Comparison of ENCODE assay signal across 16 cellular contexts in genomic region chr9:82912639-82913038, GRCh38.
A peak's percentile ranks its signal among the peaks of the same experiment; 100 is the strongest.
DNase-seq lines count a peak whose midpoint lies in the region; ATAC-seq, FAIRE-seq and TF ChIP-seq lines count a peak whose summit lies in the region.
"Had no signal": no experiment of that assay in that cellular context is flagged by ENCODE, and none has a peak within 500 bp of the region (broad histone marks: within the 10 kb centered on the region; RNA-seq: fewer than 3 reads in every experiment).

No MANE protein-coding gene starts in this region.

- no peaks in the 10 kb centered on the region for H3K79me2 ChIP-seq in DND-41 (ENCODE audit: insufficient read depth, low read length)

- no peak overlapping the region for H2AFZ ChIP-seq in DND-41 (ENCODE audit: low read depth, low read length)

- ATAC-seq in DND-41 (ENCODE audit: insufficient read depth, low read depth) = no peak
- no peak for ATAC-seq in pancreas
- ATAC-seq: esophagus mucosa, sciatic nerve, T-cell had no signal

- H3K27ac ChIP-seq in DND-41 (ENCODE audit: low read length) (no peak overlapping the region), pancreas (no peak overlapping the region)

- H4K20me1 ChIP-seq in DND-41 (ENCODE audit: insufficient read depth, low read length) = no peaks in the 10 kb centered on the region

- H3K27me3 ChIP-seq in DND-41 (ENCODE audit: insufficient read depth, low read length, poor library complexity) (no peaks in the 10 kb centered on the region), pancreas (no peaks in the 10 kb centered on the region)

- H3K4me2 ChIP-seq in DND-41 (ENCODE audit: insufficient read depth, low read length) = no peak overlapping the region

- H3K9me3 ChIP-seq in DND-41 (ENCODE audit: insufficient read depth, low read length, severe bottlenecking) (no peaks in the 10 kb centered on the region), pancreas (no peaks in the 10 kb centered on the region)

- no peaks in the 10 kb centered on the region for H3K4me1 ChIP-seq in DND-41 (ENCODE audit: insufficient read depth, low read length)
- no peaks in the 10 kb centered on the region for H3K4me1 ChIP-seq in pancreas

- intact Hi-C loops in pancreas (cut with DNase I) = no loop called here

- no peaks in the 10 kb centered on the region for H3K36me3 ChIP-seq in DND-41 (ENCODE audit: insufficient read depth, low read length)
- H3K36me3 ChIP-seq in pancreas = no peaks in the 10 kb centered on the region

- no peak overlapping the region for H3K9ac ChIP-seq in DND-41 (ENCODE audit: low read depth, low read length)

- in situ Hi-C loops in astrocyte of the cerebellum (cut with HindIII; ENCODE audit: low sequenced_read_pairs) = no loop called here

- no peak for DNase-seq in DND-41
- no peak for DNase-seq in astrocyte of the cerebellum (ENCODE audit: low read depth)
- DNase-seq in medulla oblongata (ENCODE audit: extremely low spot score) = peak; percentile 15
- no peak for DNase-seq in HuH-7 (ENCODE audit: low spot score)
- no peak for DNase-seq in NCI-H2081 treated with DMSO at 0.1 percent for 48 hours (lab: John Stamatoyannopoulos, UW)
- no peak for DNase-seq in pancreas
- DNase-seq: activated B cell treated with CpG ODN at 0.5 μM for 24 hours; C1 segment of cervical spinal cord; glutamatergic neuron; stimulated activated CD4-positive, alpha-beta T cell treated with anti-CD3 and anti-CD28 coated beads, Interleukin-2, amount 100 ng/mL, for 24 hours; T-cell had no signal

- H3K4me3 ChIP-seq in DND-41 (ENCODE audit: low read depth in 1 of 2, low read length in 2 of 2) (no peak overlapping the region), astrocyte of the cerebellum (ENCODE audit: low read depth, low read length) (no peak overlapping the region), pancreas (no peak overlapping the region)

- TF ChIP-seq RAD21 in Ishikawa (IDR thresholded peaks at IDR 0.05; ENCODE audit: low read depth) = peak; percentile 55

- 9 to 18% methylated on average over 1 of the region's 1 CpG for WGBS in pancreas, 2 donors

- TF ChIP-seq EP300 in Ishikawa (IDR thresholded peaks at IDR 0.05; ENCODE audit: borderline replicate concordance) = no peak

- TF ChIP-seq CTCF in DND-41 (IDR thresholded peaks at IDR 0.05; ENCODE audit: borderline replicate concordance, extremely low read depth, low read length, poor library complexity, severe bottlenecking) (peak; percentile 41), astrocyte of the cerebellum (IDR thresholded peaks at IDR 0.05; ENCODE audit: low read depth, low read length, missing control alignments) (peak; percentile 30), pancreas (IDR thresholded peaks at IDR 0.05) (no peak)

- no peak for FAIRE-seq in pancreas (lab: Jason Lieb, UNC)
- FAIRE-seq: HTR-8/SVneo, islet of Langerhans had no signal

TF ChIP-seq in Ishikawa, 13 proteins besides CTCF, POLR2A, EP300 and RAD21:
- TF ChIP-seq, protein P1, sequence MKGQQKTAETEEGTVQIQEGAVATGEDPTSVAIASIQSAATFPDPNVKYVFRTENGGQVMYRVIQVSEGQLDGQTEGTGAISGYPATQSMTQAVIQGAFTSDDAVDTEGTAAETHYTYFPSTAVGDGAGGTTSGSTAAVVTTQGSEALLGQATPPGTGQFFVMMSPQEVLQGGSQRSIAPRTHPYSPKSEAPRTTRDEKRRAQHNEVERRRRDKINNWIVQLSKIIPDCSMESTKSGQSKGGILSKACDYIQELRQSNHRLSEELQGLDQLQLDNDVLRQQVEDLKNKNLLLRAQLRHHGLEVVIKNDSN (IDR thresholded peaks at IDR 0.05) = no peak
- TF ChIP-seq ZBTB7A (IDR thresholded peaks at IDR 0.05; ENCODE audit: low read depth) (no peak), MAX (IDR thresholded peaks at IDR 0.05) (no peak), TEAD4 (IDR thresholded peaks at IDR 0.05) (no peak), NFIC (IDR thresholded peaks at IDR 0.05) (no peak), TCF12 (IDR thresholded peaks at IDR 0.05; ENCODE audit: low read depth) (no peak), TAF1 (IDR thresholded peaks at IDR 0.05; ENCODE audit: low read depth) (no peak), REST (IDR thresholded peaks at IDR 0.05; ENCODE audit: low read depth) (no peak), YY1 (IDR thresholded peaks at IDR 0.05; ENCODE audit: low read depth) (no peak), CEBPB (IDR thresholded peaks at IDR 0.05) (no peak), FOXM1 (IDR thresholded peaks at IDR 0.05; ENCODE audit: borderline replicate concordance, low read depth) (no peak), EGR1 (IDR thresholded peaks at IDR 0.05) (no peak), CREB1 (IDR thresholded peaks at IDR 0.05; ENCODE audit: low read depth) (no peak)
TF ChIP-seq in Ishikawa: peak in this region for 0.

Comparison
In these comparisons a context has a peak if more than half of its experiments do, and no peak if none do; other contexts are left out.
1. CTCF ChIP-seq: peak in DND-41 (single experiment) and astrocyte of the cerebellum (single experiment); none in pancreas (0 of 4).